In the genomic region with DNA sequence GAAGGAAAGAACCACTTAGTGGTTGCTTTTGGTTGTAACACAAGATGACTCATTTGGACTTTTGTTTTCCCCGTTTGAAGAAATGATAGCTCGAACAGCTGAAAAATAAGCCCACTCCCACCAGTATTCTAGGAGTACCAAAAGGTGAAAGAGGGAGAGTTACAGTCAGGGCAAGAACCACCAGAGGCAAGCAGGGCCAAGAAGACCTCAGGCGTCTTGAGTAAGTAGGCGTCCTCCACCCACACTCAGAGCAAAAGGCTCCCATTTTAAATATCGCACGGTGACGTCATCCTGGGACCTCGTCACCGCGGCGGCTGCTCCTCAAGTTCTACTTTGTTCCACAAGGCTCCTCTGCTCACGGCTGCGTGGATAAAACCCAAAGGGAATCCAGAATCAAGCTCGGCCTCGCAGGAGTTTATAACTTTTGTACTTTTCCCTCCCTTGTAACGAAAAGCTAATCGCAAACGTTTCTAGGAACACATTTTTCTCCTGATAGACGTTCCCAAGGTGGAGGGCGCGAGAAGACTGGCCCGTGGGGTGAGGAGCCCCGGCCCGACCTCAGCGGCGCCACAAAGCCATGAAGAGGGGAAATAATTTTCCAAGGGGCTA, we compare ENCODE assay signal across 8 cellular contexts. TPM values are rescaled to one million over a fixed set of nuclear protein-coding genes. Genes with fewer than 3 reads are reported as not detected.
DNase-seq lines count a peak whose midpoint lies in the region; ATAC-seq and TF ChIP-seq lines count a peak whose summit lies in the region.

No MANE protein-coding gene starts in this region.

- H3K4me3 Mint-ChIP-seq in natural killer cell treated with Interleukin-12 subunit alpha and Interleukin-12 subunit beta and Interleukin-15 and Interleukin-18, amount 100 ng/mL, for 72 hours: peak overlapping the region; percentile 97

- POLR2A ChIA-PET in Panc1 (lab: Charles Lee): interaction anchor here (0.6 kb wide), 1 partner anchor 17 kb away, joined by 6 read pairs; no protein-coding TSS in a partner anchor

- in situ Hi-C loops in Panc1 (cut with HindIII; ENCODE audit: low pct_unique_long_range_greater_than_20kb, low sequenced_read_pairs): no loop called here

- H3K27ac ChIP-seq in Panc1 (ENCODE audit: low read length): peak overlapping the region; percentile 79

- TSS peak; percentile 71 for BruUV-seq in Panc1 (replicated peaks; lab: Mats Ljungman, UMichigan)

- no peaks in the 10 kb centered on the region for H3K9me3 Mint-ChIP-seq in natural killer cell treated with Interleukin-12 subunit alpha and Interleukin-12 subunit beta and Interleukin-15 and Interleukin-18, amount 100 ng/mL, for 72 hours

- H3K27me3 Mint-ChIP-seq in natural killer cell treated with Interleukin-12 subunit alpha and Interleukin-12 subunit beta and Interleukin-15 and Interleukin-18, amount 100 ng/mL, for 72 hours: no peaks in the 10 kb centered on the region

- peak overlapping the region; percentile 86 to 90 for H3K27ac Mint-ChIP-seq in natural killer cell treated with Interleukin-12 subunit alpha and Interleukin-12 subunit beta and Interleukin-15 and Interleukin-18, amount 100 ng/mL, for 72 hours

- no peaks in the 10 kb centered on the region; the same call in 1 of the 2 replicates for H3K4me1 ChIP-seq in Panc1 (ENCODE audit: control insufficient read depth, insufficient read depth, low read length)

- intact Hi-C loops in Panc1 (cut with micrococcal nuclease; ENCODE audit: unreplicated experiment): no loop called here

- peaks cover 14% of the 10 kb centered on the region for H3K36me3 Mint-ChIP-seq in natural killer cell treated with Interleukin-12 subunit alpha and Interleukin-12 subunit beta and Interleukin-15 and Interleukin-18, amount 100 ng/mL, for 72 hours

- H3K4me1 Mint-ChIP-seq in natural killer cell treated with Interleukin-12 subunit alpha and Interleukin-12 subunit beta and Interleukin-15 and Interleukin-18, amount 100 ng/mL, for 72 hours (ENCODE audit: low read depth in 2 of 2): peaks cover 16 to 31% of the 10 kb centered on the region in 2 donors

- CTCF ChIA-PET in Panc1 (lab: Charles Lee): no interaction called here

- no peaks in the 10 kb centered on the region for H3K27me3 ChIP-seq in Panc1 (ENCODE audit: control insufficient read depth, insufficient read depth, low read length)

- H3K9me3 ChIP-seq in Panc1 (ENCODE audit: control insufficient read depth, insufficient read depth, low read depth, low read length): no peaks in the 10 kb centered on the region

- TF ChIP-seq CTCF in Panc1 (IDR thresholded peaks at IDR 0.05) (no peak), fibroblast of pulmonary artery (IDR thresholded peaks at IDR 0.05; ENCODE audit: low read length, missing control alignments) (no peak)

- DNase-seq in DMS 273 (lab: John Stamatoyannopoulos, UW; ENCODE audit: unreplicated experiment) (peak; percentile 91), HT-29 (ENCODE audit: low spot score) (peak; percentile 74), Panc1 (ENCODE audit: low read depth, low spot score) (peak; percentile 35), fibroblast of pulmonary artery (ENCODE audit: low read depth) (peak; percentile 93)
- DNase-seq in activated T-helper 1 cell treated with anti-CD3 and anti-CD28 coated beads, Interleukin-2, amount 50 U/mL, for 16 hours (ENCODE audit: low read depth in 1 of 2, low spot score in 1 of 2): peak; percentile 33 to 67
- peak; percentile 86 for DNase-seq in natural killer cell treated with Interleukin-12 subunit alpha and Interleukin-12 subunit beta and Interleukin-15 and Interleukin-18, amount 100 ng/mL, for 72 hours (ENCODE audit: low spot score)
- DNase-seq in stimulated activated naive CD4-positive, alpha-beta T cell (lab: John Stamatoyannopoulos, UW): peak; percentile 49 to 74 (median 66)

- H3K36me3 ChIP-seq in Panc1 (ENCODE audit: control insufficient read depth, insufficient read depth, low read length): no peaks in the 10 kb centered on the region; the same call in 1 of the 2 replicates

- ATAC-seq in GM21367 (IDR thresholded peaks at IDR 0.05; ENCODE audit: unreplicated experiment) (peak; percentile 61), Panc1 (peak; percentile 51)
- ATAC-seq in natural killer cell treated with Interleukin-12 subunit alpha and Interleukin-12 subunit beta and Interleukin-15 and Interleukin-18, amount 100 ng/mL, for 72 hours: peak; percentile 59 to 68

- H3K4me3 ChIP-seq in Panc1 (ENCODE audit: low read depth in 2 of 2, low read length in 2 of 2) (peak overlapping the region; percentile 79 to 90), fibroblast of pulmonary artery (replicated peaks; ENCODE audit: low read depth, low read length) (peak overlapping the region; percentile 94)

RNA-seq across cellular contexts. Expression of a gene that starts 1.2 kb away (rescaled TPM):
- 2.0 and 7.0 TPM in 2 replicates for total RNA-seq in HT-29 (2014; rRNA removed; shearing (Covaris generic))
- 20.1 TPM for total RNA-seq in Panc1 (2021; ENCODE audit: unreplicated experiment)
- polyA plus RNA-seq in Panc1 (2012; ENCODE audit: insufficient read length): 10.0 TPM
- total RNA-seq in natural killer cell treated with Interleukin-12 subunit alpha and Interleukin-12 subunit beta and Interleukin-15 and Interleukin-18, amount 100 ng/mL, for 72 hours: 10 to 100 TPM; 52.2 to 54.9 TPM

Comparison
In these comparisons a context has a peak if more than half of its experiments do, and no peak if none do; other contexts are left out.
1. Peak in every context shown above with its lines: DNase-seq, ATAC-seq, H3K4me3 ChIP-seq and H3K27ac ChIP-seq.
2. DNase-seq: peak in every context shown above with its lines; median percentile 93 in fibroblast of pulmonary artery; 91 in DMS 273; 86 in natural killer cell treated with Interleukin-12 subunit alpha and Interleukin-12 subunit beta and Interleukin-15 and Interleukin-18, amount 100 ng/mL, for 72 hours; 74 in HT-29; 66 in stimulated activated naive CD4-positive, alpha-beta T cell; 50 in activated T-helper 1 cell treated with anti-CD3 and anti-CD28 coated beads, Interleukin-2, amount 50 U/mL, for 16 hours; 35 in Panc1.